ENCODE assay signal across 18 cellular contexts in genomic region chr9:85224729-85225128, GRCh38.
A peak's percentile ranks its signal among the peaks of the same experiment; 100 is the strongest.
DNase-seq lines count a peak whose midpoint lies in the region; ATAC-seq and TF ChIP-seq lines count a peak whose summit lies in the region.
"Had no signal": no experiment of that assay in that cellular context is flagged by ENCODE, and none has a peak within 500 bp of the region (broad histone marks: within the 10 kb centered on the region; RNA-seq: fewer than 3 reads in every experiment).

No MANE protein-coding gene starts in this region.

- peak overlapping the region; percentile 79 for H3K27ac Mint-ChIP-seq in MCF 10A (ENCODE audit: low read depth, unreplicated experiment)

- BruUV-seq in MCF 10A (replicated peaks; lab: Mats Ljungman, UMichigan), result no TSS peak

- WGBS in hepatocyte (ENCODE audit: low lambda C conversion rate, missing lambda C conversion rate), result 66% methylated on average over 4 of the region's 4 CpGs

- no peak for ATAC-seq in GM21528 (IDR thresholded peaks at IDR 0.05; ENCODE audit: low FRiP score, unreplicated experiment)
- ATAC-seq: gastroesophageal sphincter, Panc1 had no signal

- no peak overlapping the region for H2AFZ ChIP-seq in hepatocyte

- H3K4me1 Mint-ChIP-seq in MCF 10A (ENCODE audit: insufficient read depth, unreplicated experiment), result peaks cover 23% of the 10 kb centered on the region

- intact Hi-C loops in MCF 10A (cut with micrococcal nuclease), result no loop called here
- intact Hi-C loops in breast epithelium (cut with DNase I; ENCODE audit: low total_unique reads), result no loop called here

- DNase-seq in MCF 10A (ENCODE audit: unreplicated experiment) (peak; percentile 87), breast epithelium (ENCODE audit: low spot score in 2 of 2) (no peak), astrocyte of the spinal cord (ENCODE audit: low read depth, low spot score) (peak; percentile 87), hepatocyte (ENCODE audit: low spot score) (peak; percentile 31), NCI-H69 (lab: John Stamatoyannopoulos, UW) (no peak), mesenteric fat pad (ENCODE audit: low spot score) (no peak)
- no peak for DNase-seq in stimulated activated naive CD4-positive, alpha-beta T cell treated with Interleukin-2 at 50 U/mL for 16 hours (lab: John Stamatoyannopoulos, UW)
- DNase-seq: activated gamma-delta T cell treated with Interleukin-2 at 50 U/mL for 16 hours, cerebellar nuclear complex, NCI-H1048, small intestine, T-helper 9 cell had no signal

- in situ Hi-C loops in astrocyte of the spinal cord (cut with HindIII; ENCODE audit: low sequenced_read_pairs), result no loop called here

- H3K4me3 Mint-ChIP-seq in MCF 10A (ENCODE audit: unreplicated experiment), result no peak overlapping the region
- H3K4me3 Mint-ChIP-seq: nephron had no signal

- TF ChIP-seq POLR2A in breast epithelium (IDR thresholded peaks at IDR 0.05), result no peak

- CTCF ChIA-PET in MCF 10A (lab: Yijun Ruan, JAX), result interaction anchor here (0.5 to 2.2 kb wide), 5 partner anchors 34 to 1150 kb away, joined by 3 to 6 read pairs (median 3); no protein-coding TSS in a partner anchor

- no peak for TF ChIP-seq CTCF in MCF 10A (IDR thresholded peaks at IDR 0.05; ENCODE audit: unreplicated experiment)
- TF ChIP-seq CTCF in breast epithelium (IDR thresholded peaks at IDR 0.05), result no peak
- no peak for TF ChIP-seq CTCF in astrocyte of the spinal cord (IDR thresholded peaks at IDR 0.05; ENCODE audit: low read depth, low read length)
- TF ChIP-seq CTCF in hepatocyte (IDR thresholded peaks at IDR 0.05; ENCODE audit: poor library complexity), result no peak

- H4K20me1 ChIP-seq in hepatocyte (ENCODE audit: insufficient read depth, poor library complexity, severe bottlenecking), result no peaks in the 10 kb centered on the region

- POLR2A ChIA-PET in MCF 10A (lab: Yijun Ruan, JAX), result interaction anchor here (0.6 to 2.1 kb wide), 9 partner anchors 9 to 255 kb away, joined by 3 to 14 read pairs (median 4); no protein-coding TSS in a partner anchor

- no peaks in the 10 kb centered on the region for H3K9me2 ChIP-seq in hepatocyte (replicated peaks; ENCODE audit: insufficient read depth)

- H3K4me1 ChIP-seq in breast epithelium (no peaks in the 10 kb centered on the region), hepatocyte (ENCODE audit: insufficient read depth) (peaks cover 9% of the 10 kb centered on the region)
- H3K4me1 ChIP-seq: gastroesophageal sphincter had no signal

- no peak overlapping the region for H3K4me3 ChIP-seq in breast epithelium
- H3K4me3 ChIP-seq in astrocyte of the spinal cord (ENCODE audit: low read depth, low read length), result no peak overlapping the region
- H3K4me3 ChIP-seq in hepatocyte, result no peak overlapping the region
- H3K4me3 ChIP-seq: gastroesophageal sphincter, tibial nerve had no signal

- H3K27ac ChIP-seq in breast epithelium, result no peak overlapping the region
- peak overlapping the region; percentile 75 for H3K27ac ChIP-seq in hepatocyte
- H3K27ac ChIP-seq: 22Rv1, gastroesophageal sphincter had no signal

- H3K9me3 ChIP-seq in breast epithelium, result no peaks in the 10 kb centered on the region
- no peaks in the 10 kb centered on the region for H3K9me3 ChIP-seq in hepatocyte (ENCODE audit: low read depth)
- H3K9me3 ChIP-seq: gastroesophageal sphincter, tibial nerve had no signal

- peak overlapping the region; percentile 4 for H3K4me2 ChIP-seq in hepatocyte

- H3K9me3 Mint-ChIP-seq in MCF 10A (ENCODE audit: unreplicated experiment), result no peaks in the 10 kb centered on the region
- H3K9me3 Mint-ChIP-seq: nephron had no signal

- H3K27me3 ChIP-seq in breast epithelium (no peaks in the 10 kb centered on the region), hepatocyte (no peaks in the 10 kb centered on the region)
- H3K27me3 ChIP-seq: gastroesophageal sphincter, tibial nerve had no signal

- no peaks in the 10 kb centered on the region for H3K36me3 Mint-ChIP-seq in MCF 10A (ENCODE audit: insufficient read depth, unreplicated experiment)

- H3K27me3 Mint-ChIP-seq in MCF 10A (ENCODE audit: insufficient read depth, unreplicated experiment), result no peaks in the 10 kb centered on the region

- no peaks in the 10 kb centered on the region for H3K36me3 ChIP-seq in breast epithelium
- no peaks in the 10 kb centered on the region for H3K36me3 ChIP-seq in hepatocyte (replicated peaks; ENCODE audit: insufficient read depth, low read depth)
- H3K36me3 ChIP-seq: gastroesophageal sphincter, tibial nerve had no signal

- no peaks in the 10 kb centered on the region for H3K79me2 ChIP-seq in hepatocyte

Comparison
In these comparisons a context has a peak if more than half of its experiments do, and no peak if none do; other contexts are left out.
1. DNase-seq: peak in MCF 10A (single experiment), astrocyte of the spinal cord (single experiment) and hepatocyte (single experiment); none in breast epithelium (0 of 2), NCI-H69 (single experiment), stimulated activated naive CD4-positive, alpha-beta T cell treated with Interleukin-2 at 50 U/mL for 16 hours (single experiment) and mesenteric fat pad (single experiment).